ENCODE assay signal across 1 cellular context in genomic region chr15:63192604-63193206, GRCh38.
TF ChIP-seq lines count a peak whose summit lies in the region.

No MANE protein-coding gene starts in this region.

TF ChIP-seq in IMR-90, 13 proteins besides CTCF, POLR2A, EP300 and RAD21 (continued from another document):
- no peak for TF ChIP-seq ELK1 (IDR thresholded peaks at IDR 0.05; ENCODE audit: borderline replicate concordance, low read depth, low read length)
- no peak for TF ChIP-seq MXI1 (IDR thresholded peaks at IDR 0.05; ENCODE audit: borderline replicate concordance, low read depth, low read length)
- TF ChIP-seq NFE2L2 (IDR thresholded peaks at IDR 0.05; ENCODE audit: low read depth, low read length) = no peak
- TF ChIP-seq BHLHE40 (IDR thresholded peaks at IDR 0.05; ENCODE audit: low read depth, low read length) = no peak
- TF ChIP-seq FOS (IDR thresholded peaks at IDR 0.05; ENCODE audit: low read depth, low read length) = no peak
- TF ChIP-seq MAFK (IDR thresholded peaks at IDR 0.05; ENCODE audit: low read depth, low read length) = no peak
